9 cellular contexts compared by ENCODE assay signal in genomic region chr10:45326864-45327263, GRCh38. TPM values are rescaled to one million over a fixed set of nuclear protein-coding genes. Genes with fewer than 3 reads are reported as not detected.
"Had no signal": no experiment of that assay in that cellular context is flagged by ENCODE, and none has a peak within 500 bp of the region (broad histone marks: within the 10 kb centered on the region; RNA-seq: fewer than 3 reads in every experiment).

No MANE protein-coding gene starts in this region.

RNA-seq across cellular contexts. Expression of gene OR13A1, which starts 11.5 kb away (rescaled TPM):
- total RNA-seq: PC-9, Peyer's patch, Right ventricle myocardium inferior, Right ventricle myocardium superior, RPMI7951, SJCRH30, SJSA1, SK-MEL-5 had no signal
- polyA plus RNA-seq: SK-N-SH had no signal

RNA-seq across cellular contexts. Expression of gene ALOX5, which starts 47.2 kb away (rescaled TPM):
- total RNA-seq: RPMI7951, SJCRH30, SJSA1, SK-MEL-5 had no signal
- polyA plus RNA-seq: SK-N-SH had no signal
